ENCODE assay signal across 17 cellular contexts in genomic region chr12:55845785-55846496, GRCh38. TPM values are rescaled to one million over a fixed set of nuclear protein-coding genes. Genes with fewer than 3 reads are reported as not detected.
A peak's percentile ranks its signal among the peaks of the same experiment; 100 is the strongest.
DNase-seq lines count a peak whose midpoint lies in the region; ATAC-seq and TF ChIP-seq lines count a peak whose summit lies in the region.
"Had no signal": no experiment of that assay in that cellular context is flagged by ENCODE, and none has a peak within 500 bp of the region (broad histone marks: within the 10 kb centered on the region; RNA-seq: fewer than 3 reads in every experiment).

No MANE protein-coding gene starts in this region.

- no peaks in the 10 kb centered on the region for H4K20me1 ChIP-seq in fibroblast of lung (ENCODE audit: control insufficient read depth, extremely low read depth, insufficient read depth, low read length)

- ATAC-seq in left ventricle myocardium superior = no peak
- ATAC-seq: activated T-cell treated with anti-CD3 and anti-CD28 coated beads, Interleukin-2, amount 50 U/mL, for 4 hours; mucosa of descending colon had no signal

- no peak overlapping the region for H3K4me3 ChIP-seq in left ventricle myocardium inferior
- H3K4me3 ChIP-seq in fibroblast of lung (replicated peaks in 1 of 4; ENCODE audit: control extremely low read depth in 1 of 4, insufficient read depth in 1 of 4, low read depth in 3 of 4, low read length in 4 of 4) = no peak overlapping the region
- no peak overlapping the region for H3K4me3 ChIP-seq in sigmoid colon
- H3K4me3 ChIP-seq: mucosa of descending colon had no signal

- H3K9me3 ChIP-seq in left ventricle myocardium inferior (replicated peaks) = no peaks in the 10 kb centered on the region
- H3K9me3 ChIP-seq in fibroblast of lung (ENCODE audit: control insufficient read depth, insufficient read depth, low read depth, low read length) = no peaks in the 10 kb centered on the region
- H3K9me3 ChIP-seq in sigmoid colon = no peaks in the 10 kb centered on the region
- H3K9me3 ChIP-seq: mucosa of descending colon had no signal

- intact Hi-C loops in left ventricle myocardium inferior (cut with micrococcal nuclease) (no loop called here), left ventricle myocardium superior (cut with micrococcal nuclease) (no loop called here), sigmoid colon (cut with DNase I) (no loop called here)

- H3K79me2 ChIP-seq in fibroblast of lung (ENCODE audit: control insufficient read depth, insufficient read depth, low read length) = no peaks in the 10 kb centered on the region

- H3K4me2 ChIP-seq in fibroblast of lung (ENCODE audit: extremely low read depth, insufficient read depth, low read length) = no peak overlapping the region

- no peak overlapping the region for H3K9ac ChIP-seq in fibroblast of lung (ENCODE audit: insufficient read depth, low read length)

- H3K4me1 ChIP-seq in left ventricle myocardium inferior = peaks cover 23% of the 10 kb centered on the region
- H3K4me1 ChIP-seq in fibroblast of lung (ENCODE audit: control insufficient read depth, extremely low read depth, insufficient read depth, low read length) = peaks cover 15% of the 10 kb centered on the region
- H3K4me1 ChIP-seq in sigmoid colon = peaks cover 0 to 15% (median 9%) of the 10 kb centered on the region in 4 donors

- H2AFZ ChIP-seq in fibroblast of lung (ENCODE audit: low read length) = no peak overlapping the region

- DNase-seq in left ventricle myocardium inferior (no peak), left ventricle myocardium superior (no peak), fibroblast of lung (ENCODE audit: low read depth in 2 of 2) (no peak), sigmoid colon (no peak), dermis blood vessel endothelial cell (no peak), MV-4-11 (lab: John Stamatoyannopoulos, UW) (no peak), NCI-H1417 (lab: John Stamatoyannopoulos, UW) (no peak), caudate nucleus (lab: John Stamatoyannopoulos, UW) (no peak)
- DNase-seq: activated CD4-positive, alpha-beta memory T cell treated with anti-CD3 and anti-CD28 coated beads for 36 hours; activated T-cell treated with anti-CD3 and anti-CD28 coated beads, Interleukin-2, amount 50 U/mL, for 4 hours; CD4-positive, alpha-beta memory T cell; mucosa of descending colon; NCI-H2029; OCI-M1; small intestine had no signal

- no peaks in the 10 kb centered on the region for H3K36me3 ChIP-seq in left ventricle myocardium inferior
- H3K36me3 ChIP-seq in fibroblast of lung (ENCODE audit: control insufficient read depth, insufficient read depth, low read length) = no peaks in the 10 kb centered on the region
- no peaks in the 10 kb centered on the region for H3K36me3 ChIP-seq in sigmoid colon

- no peak for TF ChIP-seq POLR2A in sigmoid colon (IDR thresholded peaks at IDR 0.05)

- H3K27ac ChIP-seq in left ventricle myocardium inferior (replicated peaks) = peak overlapping the region; percentile 95
- H3K27ac ChIP-seq in fibroblast of lung (ENCODE audit: insufficient read depth, low read length) = peak overlapping the region; percentile 99
- H3K27ac ChIP-seq in sigmoid colon = peak overlapping the region; percentile 82 to 90 (median 85)
- H3K27ac ChIP-seq in caudate nucleus (ENCODE audit: low read depth, low read length) = no peak overlapping the region

- H3K27me3 ChIP-seq in left ventricle myocardium inferior (ENCODE audit: low read depth) = peaks cover 33% of the 10 kb centered on the region
- no peaks in the 10 kb centered on the region for H3K27me3 ChIP-seq in fibroblast of lung (ENCODE audit: control insufficient read depth, insufficient read depth, low read length)
- H3K27me3 ChIP-seq in sigmoid colon = peaks cover 0 to 6% (median 0%) of the 10 kb centered on the region in 3 donors

- no peak for TF ChIP-seq CTCF in left ventricle myocardium inferior (IDR thresholded peaks at IDR 0.05; ENCODE audit: borderline replicate concordance)
- no peak for TF ChIP-seq CTCF in fibroblast of lung (conservative IDR thresholded peaks at IDR 0.05 in 1 of 2, IDR thresholded peaks at IDR 0.05 in 1 of 2; ENCODE audit: low read depth in 1 of 2, low read length in 2 of 2)
- no peak for TF ChIP-seq CTCF in sigmoid colon (IDR thresholded peaks at IDR 0.05)

- TF ChIP-seq EP300 in sigmoid colon (IDR thresholded peaks at IDR 0.05) = no peak

- WGBS in sigmoid colon, 2 donors = 80 to 85% methylated on average over 7 of the region's 7 CpGs

RNA-seq across cellular contexts. Expression of gene MMP19, which starts 3.2 kb away (rescaled TPM):
- total RNA-seq in left ventricle myocardium inferior = 2.2 TPM
- total RNA-seq in left ventricle myocardium superior = 2.1 TPM
- total RNA-seq in fibroblast of lung = 3.3 and 7.1 TPM in 2 replicates
- polyA plus RNA-seq in fibroblast of lung = 18.3 and 21.8 TPM in 2 replicates
- 16.5 and 17.7 TPM in 2 replicates for polyA plus RNA-seq in fibroblast of lung (2012)
- 10.8 and 18.7 TPM in 2 replicates for polyA minus RNA-seq in fibroblast of lung (ENCODE audit: low replicate concordance)
- total RNA-seq in sigmoid colon = 10 to 100 TPM in 1 of 4 donors, 1 to 10 TPM in 3; 6.0 to 18.0 (median 7.5) TPM
- polyA plus RNA-seq in sigmoid colon = 1 to 10 TPM; 1.2 to 6.0 (median 2.1) TPM
- total RNA-seq in dermis blood vessel endothelial cell = 0.68 and 1.1 TPM in 2 replicates
- total RNA-seq: activated T-cell treated with anti-CD3 and anti-CD28 coated beads, Interleukin-2, amount 50 U/mL, for 4 hours; NCI-H460 had no signal
- polyA plus RNA-seq: CD4-positive, alpha-beta memory T cell; IgD-negative memory B cell had no signal

RNA-seq across cellular contexts. Expression of gene DNAJC14, which starts 16.6 kb away (rescaled TPM):
- total RNA-seq in left ventricle myocardium inferior (18.6 TPM), left ventricle myocardium superior (20.3 TPM), fibroblast of lung (56.0 and 66.7 TPM in 2 replicates), sigmoid colon (10 to 100 TPM; 19.0 to 31.3 (median 25.4) TPM), dermis blood vessel endothelial cell (63.2 and 65.9 TPM in 2 replicates)
- polyA plus RNA-seq in fibroblast of lung (11.5 and 12.2 TPM in 2 replicates), sigmoid colon (10 to 100 TPM; 13.2 to 27.2 (median 14.4) TPM)
- polyA plus RNA-seq in fibroblast of lung (2012) = 23.9 and 25.1 TPM in 2 replicates
- polyA minus RNA-seq in fibroblast of lung (ENCODE audit: low replicate concordance) = 41.8 and 55.5 TPM in 2 replicates

RNA-seq across cellular contexts. Expression of gene ORMDL2, which starts 28.1 kb away (rescaled TPM):
- total RNA-seq in left ventricle myocardium inferior = 13.3 TPM
- total RNA-seq in left ventricle myocardium superior = 15.7 TPM
- 15.7 and 26.9 TPM in 2 replicates for total RNA-seq in fibroblast of lung
- 54.5 and 60.6 TPM in 2 replicates for polyA plus RNA-seq in fibroblast of lung
- polyA plus RNA-seq in fibroblast of lung (2012) = 77.1 and 86.5 TPM in 2 replicates
- 126 and 177 TPM in 2 replicates for polyA minus RNA-seq in fibroblast of lung (ENCODE audit: low replicate concordance)
- total RNA-seq in sigmoid colon = 10 to 100 TPM in 2 of 4 donors, 1 to 10 TPM in 2; 9.1 to 18.1 (median 12.0) TPM
- polyA plus RNA-seq in sigmoid colon = 10 to 100 TPM; 18.0 to 64.6 (median 32.4) TPM
- 35.3 and 38.6 TPM in 2 replicates for total RNA-seq in dermis blood vessel endothelial cell

RNA-seq across cellular contexts. Expression of gene SARNP, which starts 28.4 kb away (rescaled TPM):
- total RNA-seq in left ventricle myocardium inferior = 53.2 TPM
- 51.6 TPM for total RNA-seq in left ventricle myocardium superior
- 83.0 and 88.5 TPM in 2 replicates for total RNA-seq in fibroblast of lung
- 172 and 183 TPM in 2 replicates for polyA plus RNA-seq in fibroblast of lung
- 129 and 130 TPM in 2 replicates for polyA plus RNA-seq in fibroblast of lung (2012)
- 4.5 and 10.6 TPM in 2 replicates for polyA minus RNA-seq in fibroblast of lung (ENCODE audit: low replicate concordance)
- 10 to 100 TPM; 49.0 to 81.9 (median 76.9) TPM for total RNA-seq in sigmoid colon
- polyA plus RNA-seq in sigmoid colon = 100 to 1,000 TPM in 2 of 3 donors, 10 to 100 TPM in 1; 93.1 to 106 (median 104) TPM
- 93.8 and 113 TPM in 2 replicates for total RNA-seq in dermis blood vessel endothelial cell
